In the genomic region with DNA sequence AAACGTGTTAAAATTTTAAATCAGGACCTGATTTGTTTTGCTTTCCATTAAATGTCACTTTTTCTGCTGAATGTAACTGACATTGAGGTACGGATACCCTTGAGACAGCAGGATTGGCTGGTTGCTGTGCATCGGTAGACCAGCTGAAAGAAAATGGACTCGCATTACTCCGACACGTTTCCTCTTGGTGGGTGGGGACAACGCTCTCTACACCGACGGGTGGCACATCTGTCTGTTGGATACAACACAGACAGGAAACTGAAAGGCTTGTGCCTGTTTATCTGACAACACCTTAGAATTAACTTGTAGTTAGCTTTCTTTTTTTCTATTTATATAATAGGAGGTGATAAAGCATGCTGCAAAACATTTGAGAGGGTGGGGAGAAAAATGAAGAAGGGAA, we compare ENCODE assay signal across 2 cellular contexts.
TF ChIP-seq lines count a peak whose summit lies in the region.

No MANE protein-coding gene starts in this region.

TF ChIP-seq in SK-N-SH, 30 proteins besides CTCF, POLR2A, EP300 and RAD21 (continued from another document):
- TF ChIP-seq, protein P1, sequence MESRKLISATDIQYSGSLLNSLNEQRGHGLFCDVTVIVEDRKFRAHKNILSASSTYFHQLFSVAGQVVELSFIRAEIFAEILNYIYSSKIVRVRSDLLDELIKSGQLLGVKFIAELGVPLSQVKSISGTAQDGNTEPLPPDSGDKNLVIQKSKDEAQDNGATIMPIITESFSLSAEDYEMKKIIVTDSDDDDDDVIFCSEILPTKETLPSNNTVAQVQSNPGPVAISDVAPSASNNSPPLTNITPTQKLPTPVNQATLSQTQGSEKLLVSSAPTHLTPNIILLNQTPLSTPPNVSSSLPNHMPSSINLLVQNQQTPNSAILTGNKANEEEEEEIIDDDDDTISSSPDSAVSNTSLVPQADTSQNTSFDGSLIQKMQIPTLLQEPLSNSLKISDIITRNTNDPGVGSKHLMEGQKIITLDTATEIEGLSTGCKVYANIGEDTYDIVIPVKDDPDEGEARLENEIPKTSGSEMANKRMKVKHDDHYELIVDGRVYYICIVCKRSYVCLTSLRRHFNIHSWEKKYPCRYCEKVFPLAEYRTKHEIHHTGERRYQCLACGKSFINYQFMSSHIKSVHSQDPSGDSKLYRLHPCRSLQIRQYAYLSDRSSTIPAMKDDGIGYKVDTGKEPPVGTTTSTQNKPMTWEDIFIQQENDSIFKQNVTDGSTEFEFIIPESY (IDR thresholded peaks at IDR 0.05; ENCODE audit: borderline replicate concordance, low read depth) = no peak
- TF ChIP-seq YY1 (IDR thresholded peaks at IDR 0.05; ENCODE audit: low read depth) = no peak
TF ChIP-seq in SK-N-SH: peak in this region for 0.

TF ChIP-seq in SK-N-SH treated with all-trans-retinoic acid at 6 μM for 48 hours, 23 proteins besides CTCF, POLR2A, EP300 and RAD21 (continued from another document):
- TF ChIP-seq CSDC2 (CRISPR knock-in tag; IDR thresholded peaks at IDR 0.05) = no peak
